8 cellular contexts compared by ENCODE assay signal in genomic region chr16:48432136-48432535, GRCh38. TPM values are rescaled to one million over a fixed set of nuclear protein-coding genes. Genes with fewer than 3 reads are reported as not detected.
DNase-seq lines count a peak whose midpoint lies in the region; ATAC-seq lines count a peak whose summit lies in the region.

No MANE protein-coding gene starts in this region.

- DNase-seq in GDM1 (lab: John Stamatoyannopoulos, UW) (peak; percentile 37), NCI-H748 (lab: John Stamatoyannopoulos, UW; ENCODE audit: unreplicated experiment) (no peak)
- no peak for DNase-seq in activated naive CD8-positive, alpha-beta T cell treated with anti-CD3 and anti-CD28 coated beads, Interleukin-2, amount 50 U/mL, for 24 hours
- DNase-seq in activated naive CD4-positive, alpha-beta T cell treated with anti-CD3 and anti-CD28 coated beads, Interleukin-2, amount 10 ng/mL, durations not matched to agents 7 days and 5 days: no peak
- DNase-seq in activated CD4-positive, alpha-beta T cell treated with anti-CD3 and anti-CD28 coated beads, Interleukin-2, amount 10 ng/mL, durations not matched to agents 7 days and 5 days: no peak

- no peaks in the 10 kb centered on the region for H3K36me3 Mint-ChIP-seq in activated naive CD8-positive, alpha-beta T cell treated with anti-CD3 and anti-CD28 coated beads, Interleukin-2, amount 50 U/mL, for 24 hours (ENCODE audit: low read depth)
- H3K36me3 Mint-ChIP-seq in activated naive CD4-positive, alpha-beta T cell treated with anti-CD3 and anti-CD28 coated beads, Interleukin-2, amount 10 ng/mL, durations not matched to agents 7 days and 5 days: no peaks in the 10 kb centered on the region
- no peaks in the 10 kb centered on the region for H3K36me3 Mint-ChIP-seq in activated CD4-positive, alpha-beta T cell treated with anti-CD3 and anti-CD28 coated beads, Interleukin-2, amount 10 ng/mL, durations not matched to agents 7 days and 5 days (ENCODE audit: low read depth)

- H3K4me1 Mint-ChIP-seq in activated naive CD8-positive, alpha-beta T cell treated with anti-CD3 and anti-CD28 coated beads, Interleukin-2, amount 50 U/mL, for 24 hours: peaks cover 13% of the 10 kb centered on the region
- peaks cover 18% of the 10 kb centered on the region for H3K4me1 Mint-ChIP-seq in activated naive CD4-positive, alpha-beta T cell treated with anti-CD3 and anti-CD28 coated beads, Interleukin-2, amount 10 ng/mL, durations not matched to agents 7 days and 5 days
- H3K4me1 Mint-ChIP-seq in activated CD4-positive, alpha-beta T cell treated with anti-CD3 and anti-CD28 coated beads, Interleukin-2, amount 10 ng/mL, durations not matched to agents 7 days and 5 days: peaks cover 9% of the 10 kb centered on the region

- H3K27me3 Mint-ChIP-seq in activated naive CD8-positive, alpha-beta T cell treated with anti-CD3 and anti-CD28 coated beads, Interleukin-2, amount 50 U/mL, for 24 hours: no peaks in the 10 kb centered on the region
- H3K27me3 Mint-ChIP-seq in activated naive CD4-positive, alpha-beta T cell treated with anti-CD3 and anti-CD28 coated beads, Interleukin-2, amount 10 ng/mL, durations not matched to agents 7 days and 5 days: peaks cover 9% of the 10 kb centered on the region
- no peaks in the 10 kb centered on the region for H3K27me3 Mint-ChIP-seq in activated CD4-positive, alpha-beta T cell treated with anti-CD3 and anti-CD28 coated beads, Interleukin-2, amount 10 ng/mL, durations not matched to agents 7 days and 5 days

- CTCF ChIA-PET in activated naive CD4-positive, alpha-beta T cell treated with anti-CD3 and anti-CD28 coated beads, Interleukin-2, amount 10 ng/mL, durations not matched to agents 7 days and 5 days (lab: Charles Lee): no interaction called here
- CTCF ChIA-PET in activated CD4-positive, alpha-beta T cell treated with anti-CD3 and anti-CD28 coated beads, Interleukin-2, amount 10 ng/mL, durations not matched to agents 7 days and 5 days (lab: Charles Lee): no interaction called here

- ATAC-seq in GM21390 (IDR thresholded peaks at IDR 0.05; ENCODE audit: unreplicated experiment) (peak; percentile 74), HG03565 (IDR thresholded peaks at IDR 0.05; ENCODE audit: unreplicated experiment) (peak; percentile 71), HG03442 (IDR thresholded peaks at IDR 0.05; ENCODE audit: unreplicated experiment) (no peak)
- no peak for ATAC-seq in activated naive CD8-positive, alpha-beta T cell treated with anti-CD3 and anti-CD28 coated beads, Interleukin-2, amount 50 U/mL, for 24 hours

- H3K4me3 Mint-ChIP-seq in activated naive CD8-positive, alpha-beta T cell treated with anti-CD3 and anti-CD28 coated beads, Interleukin-2, amount 50 U/mL, for 24 hours: no peak overlapping the region
- H3K4me3 Mint-ChIP-seq in activated naive CD4-positive, alpha-beta T cell treated with anti-CD3 and anti-CD28 coated beads, Interleukin-2, amount 10 ng/mL, durations not matched to agents 7 days and 5 days: no peak overlapping the region
- H3K4me3 Mint-ChIP-seq in activated CD4-positive, alpha-beta T cell treated with anti-CD3 and anti-CD28 coated beads, Interleukin-2, amount 10 ng/mL, durations not matched to agents 7 days and 5 days: no peak overlapping the region

- POLR2A ChIA-PET in activated CD4-positive, alpha-beta T cell treated with anti-CD3 and anti-CD28 coated beads, Interleukin-2, amount 10 ng/mL, durations not matched to agents 7 days and 5 days (lab: Charles Lee): no interaction called here

- H3K9me3 Mint-ChIP-seq in activated naive CD8-positive, alpha-beta T cell treated with anti-CD3 and anti-CD28 coated beads, Interleukin-2, amount 50 U/mL, for 24 hours: no peaks in the 10 kb centered on the region
- no peaks in the 10 kb centered on the region for H3K9me3 Mint-ChIP-seq in activated naive CD4-positive, alpha-beta T cell treated with anti-CD3 and anti-CD28 coated beads, Interleukin-2, amount 10 ng/mL, durations not matched to agents 7 days and 5 days
- H3K9me3 Mint-ChIP-seq in activated CD4-positive, alpha-beta T cell treated with anti-CD3 and anti-CD28 coated beads, Interleukin-2, amount 10 ng/mL, durations not matched to agents 7 days and 5 days: no peaks in the 10 kb centered on the region

- peak overlapping the region; percentile 25 for H3K27ac Mint-ChIP-seq in activated naive CD8-positive, alpha-beta T cell treated with anti-CD3 and anti-CD28 coated beads, Interleukin-2, amount 50 U/mL, for 24 hours
- H3K27ac Mint-ChIP-seq in activated naive CD4-positive, alpha-beta T cell treated with anti-CD3 and anti-CD28 coated beads, Interleukin-2, amount 10 ng/mL, durations not matched to agents 7 days and 5 days: no peak overlapping the region
- no peak overlapping the region for H3K27ac Mint-ChIP-seq in activated CD4-positive, alpha-beta T cell treated with anti-CD3 and anti-CD28 coated beads, Interleukin-2, amount 10 ng/mL, durations not matched to agents 7 days and 5 days

RNA-seq across cellular contexts. Expression of gene SIAH1, which starts 46.9 kb away (rescaled TPM):
- total RNA-seq in activated CD4-positive, alpha-beta T cell treated with anti-CD3 and anti-CD28 coated beads, Interleukin-2, amount 10 ng/mL, durations not matched to agents 7 days and 5 days: 10 to 100 TPM; 13.5 to 13.7 TPM

Comparison
In these comparisons a context has a peak if more than half of its experiments do, and no peak if none do; other contexts are left out.
1. ATAC-seq: peak in GM21390 (single experiment) and HG03565 (single experiment); none in activated naive CD8-positive, alpha-beta T cell treated with anti-CD3 and anti-CD28 coated beads, Interleukin-2, amount 50 U/mL, for 24 hours (single experiment) and HG03442 (single experiment).